Comparison of ENCODE assay signal across 16 cellular contexts in genomic region chr2:55136138-55136541, GRCh38.
DNase-seq lines count a peak whose midpoint lies in the region; ATAC-seq, FAIRE-seq and TF ChIP-seq lines count a peak whose summit lies in the region.
"Had no signal": no experiment of that assay in that cellular context is flagged by ENCODE, and none has a peak within 500 bp of the region (broad histone marks: within the 10 kb centered on the region; RNA-seq: fewer than 3 reads in every experiment).

No MANE protein-coding gene starts in this region.

- ATAC-seq in HG03097 (IDR thresholded peaks at IDR 0.05; ENCODE audit: low FRiP score, unreplicated experiment) = no peak
- ATAC-seq: stimulated activated naive CD8-positive, alpha-beta T cell treated with anti-CD3 and anti-CD28 coated beads, Interleukin-15, Interleukin-2, amounts not matched to agents 100 U/mL and 50 U/mL, for 24 hours had no signal

- H3K27ac ChIP-seq in OCI-LY3 (ENCODE audit: low read length) (no peak overlapping the region), small intestine (ENCODE audit: low read depth in 1 of 2, low read length in 1 of 2) (peak overlapping the region; percentile 50 to 71)

- peaks cover 42% of the 10 kb centered on the region for H3K4me1 ChIP-seq in OCI-LY3 (ENCODE audit: low read length)
- peaks cover 18 to 23% of the 10 kb centered on the region in 2 donors for H3K4me1 ChIP-seq in small intestine (ENCODE audit: control insufficient read depth in 2 of 2, insufficient read depth in 1 of 2, low read depth in 1 of 2, low read length in 1 of 2)

- H2AFZ ChIP-seq in OCI-LY3 (ENCODE audit: low read depth, low read length) = no peak overlapping the region

- peak overlapping the region; percentile 80 for H3K4me2 ChIP-seq in OCI-LY3 (ENCODE audit: low read length)
- H3K4me2 ChIP-seq: SK-N-SH had no signal

- DNase-seq in CD1c-positive myeloid dendritic cell (ENCODE audit: extremely low spot score) (peak; percentile 40), globus pallidus (ENCODE audit: low spot score) (peak; percentile 34), small intestine (peak; percentile 76), C1 segment of cervical spinal cord (lab: John Stamatoyannopoulos, UW) (no peak), NCI-H226 (no peak), NCI-H510A (lab: John Stamatoyannopoulos, UW) (no peak)
- DNase-seq: activated CD4-positive, alpha-beta T cell treated with anti-CD3 and anti-CD28 coated beads, Interleukin-2, amount 50 U/mL, for 4 hours; glutamatergic neuron; NCI-H1048; NCI-H2107; SK-N-SH; stimulated activated naive CD8-positive, alpha-beta T cell treated with anti-CD3 and anti-CD28 coated beads, Interleukin-15, Interleukin-2, amounts not matched to agents 100 U/mL and 50 U/mL, for 24 hours had no signal

- no peak for TF ChIP-seq CTCF in OCI-LY3 (IDR thresholded peaks at IDR 0.05; ENCODE audit: low read depth, low read length)

- H3K27me3 ChIP-seq in OCI-LY3 (ENCODE audit: low read depth, low read length) (no peaks in the 10 kb centered on the region), small intestine (ENCODE audit: control insufficient read depth in 2 of 2, insufficient read depth in 2 of 2, low read length in 2 of 2) (no peaks in the 10 kb centered on the region)
- H3K27me3 ChIP-seq: esophagus muscularis mucosa had no signal

- H4K20me1 ChIP-seq in OCI-LY3 (ENCODE audit: insufficient read depth, low read length) = no peaks in the 10 kb centered on the region

- no peaks in the 10 kb centered on the region for H3K36me3 ChIP-seq in OCI-LY3 (replicated peaks; ENCODE audit: low read depth, low read length)
- H3K36me3 ChIP-seq in small intestine (ENCODE audit: control insufficient read depth in 2 of 2, insufficient read depth in 2 of 2, low read length in 2 of 2) = no peaks in the 10 kb centered on the region
- H3K36me3 ChIP-seq: esophagus muscularis mucosa had no signal

- H3K4me3 ChIP-seq in OCI-LY3 (ENCODE audit: low read length) (no peak overlapping the region), small intestine (ENCODE audit: low read depth in 1 of 2, low read length in 2 of 2) (no peak overlapping the region)
- H3K4me3 ChIP-seq: esophagus muscularis mucosa had no signal

- FAIRE-seq in small intestine (lab: Jason Lieb, UNC) = no peak
- FAIRE-seq: RCC 7860 had no signal

- H3K9me3 ChIP-seq in OCI-LY3 (ENCODE audit: insufficient read depth, low read length) (no peaks in the 10 kb centered on the region), small intestine (ENCODE audit: control insufficient read depth, low read depth) (no peaks in the 10 kb centered on the region)
- H3K9me3 ChIP-seq: esophagus muscularis mucosa, SK-N-SH had no signal

- 2 to 59% (median 42%) methylated on average over 4 of the region's 4 CpGs for WGBS in small intestine, 3 donors

- H3K9ac ChIP-seq in OCI-LY3 (ENCODE audit: low read length) = no peak overlapping the region
- H3K9ac ChIP-seq: SK-N-SH had no signal

- no peaks in the 10 kb centered on the region for H3K79me2 ChIP-seq in OCI-LY3 (ENCODE audit: low read length)

Comparison
In these comparisons a context has a peak if more than half of its experiments do, and no peak if none do; other contexts are left out.
1. DNase-seq: peak in CD1c-positive myeloid dendritic cell (single experiment), globus pallidus (single experiment) and small intestine (single experiment); none in C1 segment of cervical spinal cord (0 of 14), NCI-H226 (single experiment) and NCI-H510A (single experiment).